8 cellular contexts compared by ENCODE assay signal in genomic region chr15:55077052-55077451, GRCh38.
DNase-seq lines count a peak whose midpoint lies in the region; ATAC-seq, FAIRE-seq and TF ChIP-seq lines count a peak whose summit lies in the region.
"Not testable (repeated sequence)": the region's sequence is repeated elsewhere in the genome, so short reads cannot be mapped to it uniquely, and the experiment has no call there.

No MANE protein-coding gene starts in this region.

- not testable (repeated sequence) for H3K27me3 Mint-ChIP-seq in CD4-positive, alpha-beta memory T cell; activated CD4-positive, alpha-beta T cell treated with anti-CD3 and anti-CD28 coated beads for 36 hours; activated CD8-positive, alpha-beta memory T cell treated with anti-CD3 and anti-CD28 coated beads, Interleukin-2, amount 10 ng/mL, durations not matched to agents 7 days and 5 days; naive thymus-derived CD8-positive, alpha-beta T cell
- H3K27me3 Mint-ChIP-seq in activated naive CD4-positive, alpha-beta T cell treated with anti-CD3 and anti-CD28 coated beads, Interleukin-2, amount 10 ng/mL, durations not matched to agents 7 days and 5 days = peaks cover 11% of the 10 kb centered on the region

- POLR2A ChIA-PET in CD4-positive, alpha-beta memory T cell (lab: Charles Lee; ENCODE audit: partially characterized antibody); activated CD4-positive, alpha-beta T cell treated with anti-CD3 and anti-CD28 coated beads for 36 hours (lab: Charles Lee); GM12878 (lab: Charles Lee); naive thymus-derived CD8-positive, alpha-beta T cell (lab: Charles Lee): not testable (repeated sequence)

- peak in 3 of 5 donors; percentile 2 to 16 (median 7) for DNase-seq in CD4-positive, alpha-beta memory T cell
- peak; percentile 62 for DNase-seq in OCI-M1 (lab: John Stamatoyannopoulos, UW)
- DNase-seq in activated CD4-positive, alpha-beta T cell treated with anti-CD3 and anti-CD28 coated beads for 36 hours; activated CD8-positive, alpha-beta memory T cell treated with anti-CD3 and anti-CD28 coated beads, Interleukin-2, amount 10 ng/mL, durations not matched to agents 7 days and 5 days; activated naive CD4-positive, alpha-beta T cell treated with anti-CD3 and anti-CD28 coated beads, Interleukin-2, amount 10 ng/mL, durations not matched to agents 7 days and 5 days; GM12878 (ENCODE audit: low read depth, low spot score): not testable (repeated sequence)
- DNase-seq in naive thymus-derived CD8-positive, alpha-beta T cell = peak in 2 of 10 donors; percentile 29 to 39

- H3K9me3 ChIP-seq in CD4-positive, alpha-beta memory T cell (ENCODE audit: control insufficient read depth in 1 of 2, low read length in 2 of 2); GM12878 (replicated peaks; ENCODE audit: control insufficient read depth, insufficient read depth, low read length): not testable (repeated sequence)

- H3K9ac ChIP-seq in KMS-11; GM12878 (ENCODE audit: control insufficient read depth, insufficient read depth, low read length): not testable (repeated sequence)

- TF ChIP-seq CTCF in KMS-11 (conservative IDR thresholded peaks at IDR 0.05; ENCODE audit: low read depth, low read length); GM12878 (IDR thresholded peaks at IDR 0.05 in 2 of 3, conservative IDR thresholded peaks at IDR 0.05 in 1 of 3; ENCODE audit: control insufficient read depth in 2 of 3, extremely low read depth in 1 of 3, insufficient read depth in 1 of 3, low read depth in 3 of 3, low read length in 3 of 3): not testable (repeated sequence)

- WGBS in GM12878 (ENCODE audit: insufficient coverage, insufficient replicate concordance, low lambda C conversion rate, missing lambda C conversion rate) = 5% methylated on average over 1 of the region's 1 CpG

- peak overlapping the region; percentile 72 for H3K4me2 ChIP-seq in KMS-11
- H3K4me2 ChIP-seq in GM12878 (ENCODE audit: control insufficient read depth, insufficient read depth) = not testable (repeated sequence)

- H3K79me2 ChIP-seq in KMS-11 (ENCODE audit: insufficient read depth, low read depth); GM12878 (ENCODE audit: control insufficient read depth, insufficient read depth, low read length): not testable (repeated sequence)

- RAD21 ChIA-PET in GM12878 (lab: Charles Lee; ENCODE audit: unreplicated experiment) = not testable (repeated sequence)

- not testable (repeated sequence) for TF ChIP-seq POLR2A in GM12878 (IDR thresholded peaks at IDR 0.05; ENCODE audit: low read depth, low read length)

- peaks cover 11% of the 10 kb centered on the region for H3K4me1 ChIP-seq in CD4-positive, alpha-beta memory T cell (ENCODE audit: insufficient read depth, low read length)
- H3K4me1 ChIP-seq in KMS-11 (ENCODE audit: low read depth, poor library complexity, severe bottlenecking) = peaks cover 21% of the 10 kb centered on the region
- not testable (repeated sequence) for H3K4me1 ChIP-seq in GM12878 (ENCODE audit: control insufficient read depth, insufficient read depth, low read length)

- peak overlapping the region in 4 of 7 donors; percentile 10 to 77 (median 36) for H3K27ac Mint-ChIP-seq in CD4-positive, alpha-beta memory T cell
- not testable (repeated sequence) for H3K27ac Mint-ChIP-seq in activated CD4-positive, alpha-beta T cell treated with anti-CD3 and anti-CD28 coated beads for 36 hours
- peak overlapping the region; percentile 86 for H3K27ac Mint-ChIP-seq in activated CD8-positive, alpha-beta memory T cell treated with anti-CD3 and anti-CD28 coated beads, Interleukin-2, amount 10 ng/mL, durations not matched to agents 7 days and 5 days
- H3K27ac Mint-ChIP-seq in activated naive CD4-positive, alpha-beta T cell treated with anti-CD3 and anti-CD28 coated beads, Interleukin-2, amount 10 ng/mL, durations not matched to agents 7 days and 5 days = peak overlapping the region; percentile 85
- peak overlapping the region; percentile 2 to 91 (median 54) for H3K27ac Mint-ChIP-seq in naive thymus-derived CD8-positive, alpha-beta T cell

- H2AFZ ChIP-seq in KMS-11 (ENCODE audit: low read depth); GM12878 (ENCODE audit: control insufficient read depth, low read depth, low read length): not testable (repeated sequence)

- not testable (repeated sequence) for TF ChIP-seq EP300 in GM12878 (IDR thresholded peaks at IDR 0.05; ENCODE audit: borderline replicate concordance in 1 of 2, control insufficient read depth in 1 of 2, low read depth in 2 of 2, low read length in 2 of 2)

- CTCF ChIA-PET in CD4-positive, alpha-beta memory T cell (lab: Charles Lee; ENCODE audit: partially characterized antibody); activated CD4-positive, alpha-beta T cell treated with anti-CD3 and anti-CD28 coated beads for 36 hours (lab: Charles Lee); activated naive CD4-positive, alpha-beta T cell treated with anti-CD3 and anti-CD28 coated beads, Interleukin-2, amount 10 ng/mL, durations not matched to agents 7 days and 5 days (lab: Charles Lee); GM12878 (lab: Yijun Ruan, JAX): not testable (repeated sequence)
- CTCF ChIA-PET in activated CD8-positive, alpha-beta memory T cell treated with anti-CD3 and anti-CD28 coated beads, Interleukin-2, amount 10 ng/mL, durations not matched to agents 7 days and 5 days (lab: Charles Lee) = interaction anchor here (0.8 kb wide), 1 partner anchor 32 kb away, joined by 4 read pairs; no protein-coding TSS in a partner anchor

- peaks cover 0 to 11% (median 9%) of the 10 kb centered on the region in 4 donors for H3K4me1 Mint-ChIP-seq in CD4-positive, alpha-beta memory T cell
- not testable (repeated sequence) for H3K4me1 Mint-ChIP-seq in activated CD4-positive, alpha-beta T cell treated with anti-CD3 and anti-CD28 coated beads for 36 hours
- H3K4me1 Mint-ChIP-seq in activated CD8-positive, alpha-beta memory T cell treated with anti-CD3 and anti-CD28 coated beads, Interleukin-2, amount 10 ng/mL, durations not matched to agents 7 days and 5 days = peaks cover 12% of the 10 kb centered on the region
- H3K4me1 Mint-ChIP-seq in activated naive CD4-positive, alpha-beta T cell treated with anti-CD3 and anti-CD28 coated beads, Interleukin-2, amount 10 ng/mL, durations not matched to agents 7 days and 5 days = peaks cover 28% of the 10 kb centered on the region
- H3K4me1 Mint-ChIP-seq in naive thymus-derived CD8-positive, alpha-beta T cell = peaks cover 7 to 20% (median 17%) of the 10 kb centered on the region in 4 donors

- H3K4me3 Mint-ChIP-seq in CD4-positive, alpha-beta memory T cell = peak overlapping the region in 6 of 8 donors; percentile 4 to 61 (median 26)
- not testable (repeated sequence) for H3K4me3 Mint-ChIP-seq in activated CD4-positive, alpha-beta T cell treated with anti-CD3 and anti-CD28 coated beads for 36 hours; activated naive CD4-positive, alpha-beta T cell treated with anti-CD3 and anti-CD28 coated beads, Interleukin-2, amount 10 ng/mL, durations not matched to agents 7 days and 5 days
- H3K4me3 Mint-ChIP-seq in activated CD8-positive, alpha-beta memory T cell treated with anti-CD3 and anti-CD28 coated beads, Interleukin-2, amount 10 ng/mL, durations not matched to agents 7 days and 5 days = peak overlapping the region; percentile 38
- peak overlapping the region in 9 of 10 donors; percentile 7 to 67 (median 56) for H3K4me3 Mint-ChIP-seq in naive thymus-derived CD8-positive, alpha-beta T cell

- intact Hi-C loops in CD4-positive, alpha-beta memory T cell (cut with micrococcal nuclease); activated CD4-positive, alpha-beta T cell treated with anti-CD3 and anti-CD28 coated beads for 36 hours (cut with DNase I, micrococcal nuclease); GM12878 (cut with micrococcal nuclease; ENCODE audit: unreplicated experiment): not testable (repeated sequence)

- FAIRE-seq in GM12878 (lab: Jason Lieb, UNC) = not testable (repeated sequence)

- ATAC-seq in activated CD4-positive, alpha-beta T cell treated with anti-CD3 and anti-CD28 coated beads for 36 hours = peak; percentile 19
- ATAC-seq in activated CD8-positive, alpha-beta memory T cell treated with anti-CD3 and anti-CD28 coated beads, Interleukin-2, amount 10 ng/mL, durations not matched to agents 7 days and 5 days; GM12878: not testable (repeated sequence)
- ATAC-seq in naive thymus-derived CD8-positive, alpha-beta T cell = peak in 1 of 2 donors; percentile 63

- not testable (repeated sequence) for H3K27ac ChIP-seq in CD4-positive, alpha-beta memory T cell (ENCODE audit: low read depth, low read length); GM12878 (ENCODE audit: control insufficient read depth, insufficient read depth)
- peak overlapping the region; percentile 6; the same call in 1 of the 2 replicates for H3K27ac ChIP-seq in KMS-11

- not testable (repeated sequence) for H3K36me3 ChIP-seq in CD4-positive, alpha-beta memory T cell (ENCODE audit: insufficient read depth, low read length); KMS-11 (ENCODE audit: insufficient read depth); GM12878 (ENCODE audit: control insufficient read depth in 2 of 2, insufficient read depth in 2 of 2, low read length in 1 of 2)

- not testable (repeated sequence) for H3K36me3 Mint-ChIP-seq in CD4-positive, alpha-beta memory T cell; activated CD4-positive, alpha-beta T cell treated with anti-CD3 and anti-CD28 coated beads for 36 hours (ENCODE audit: low read depth)
- H3K36me3 Mint-ChIP-seq in activated CD8-positive, alpha-beta memory T cell treated with anti-CD3 and anti-CD28 coated beads, Interleukin-2, amount 10 ng/mL, durations not matched to agents 7 days and 5 days = peaks cover 21% of the 10 kb centered on the region
- peaks cover 12% of the 10 kb centered on the region for H3K36me3 Mint-ChIP-seq in activated naive CD4-positive, alpha-beta T cell treated with anti-CD3 and anti-CD28 coated beads, Interleukin-2, amount 10 ng/mL, durations not matched to agents 7 days and 5 days
- H3K36me3 Mint-ChIP-seq in naive thymus-derived CD8-positive, alpha-beta T cell = peaks cover 0 to 24% (median 0%) of the 10 kb centered on the region in 3 donors

- H3K4me3 ChIP-seq in CD4-positive, alpha-beta memory T cell (ENCODE audit: low read length in 2 of 2); KMS-11 (IDR thresholded peaks at IDR 0.05; ENCODE audit: insufficient read depth, low read depth, low read length); GM12878: not testable (repeated sequence)

- peaks cover 0 to 17% (median 6%) of the 10 kb centered on the region in 8 donors for H3K9me3 Mint-ChIP-seq in CD4-positive, alpha-beta memory T cell
- H3K9me3 Mint-ChIP-seq in activated CD4-positive, alpha-beta T cell treated with anti-CD3 and anti-CD28 coated beads for 36 hours (ENCODE audit: low read depth) = not testable (repeated sequence)
- peaks cover 12% of the 10 kb centered on the region for H3K9me3 Mint-ChIP-seq in activated CD8-positive, alpha-beta memory T cell treated with anti-CD3 and anti-CD28 coated beads, Interleukin-2, amount 10 ng/mL, durations not matched to agents 7 days and 5 days (ENCODE audit: low read depth)
- H3K9me3 Mint-ChIP-seq in activated naive CD4-positive, alpha-beta T cell treated with anti-CD3 and anti-CD28 coated beads, Interleukin-2, amount 10 ng/mL, durations not matched to agents 7 days and 5 days = peaks cover 16% of the 10 kb centered on the region
- peaks cover 8 to 25% (median 18%) of the 10 kb centered on the region in 9 donors for H3K9me3 Mint-ChIP-seq in naive thymus-derived CD8-positive, alpha-beta T cell

- in situ Hi-C loops in GM12878 (cut with MboI) = not testable (repeated sequence)

- not testable (repeated sequence) for BruUV-seq in GM12878 (replicated peaks; lab: Mats Ljungman, UMichigan)

- not testable (repeated sequence) for H3K27me3 ChIP-seq in CD4-positive, alpha-beta memory T cell (ENCODE audit: insufficient read depth, low read length); KMS-11 (ENCODE audit: insufficient read depth, low read depth); GM12878 (replicated peaks in 1 of 2; ENCODE audit: control insufficient read depth in 2 of 2, insufficient read depth in 2 of 2, low read length in 1 of 2)

- SMC1A ChIA-PET in GM12878 (lab: Charles Lee; ENCODE audit: uncharacterized antibody, unreplicated experiment) = interaction anchor here (1.0 kb wide), 1 partner anchor 9 kb away, joined by 3 read pairs; no protein-coding TSS in a partner anchor

- not testable (repeated sequence) for H4K20me1 ChIP-seq in KMS-11 (ENCODE audit: insufficient read depth); GM12878 (ENCODE audit: control insufficient read depth, insufficient read depth)

- not testable (repeated sequence) for TF ChIP-seq RAD21 in GM12878 (IDR thresholded peaks at IDR 0.05; ENCODE audit: insufficient read depth, low read depth, low read length)
